ENCODE assay signal across 25 cellular contexts in the genomic region with DNA sequence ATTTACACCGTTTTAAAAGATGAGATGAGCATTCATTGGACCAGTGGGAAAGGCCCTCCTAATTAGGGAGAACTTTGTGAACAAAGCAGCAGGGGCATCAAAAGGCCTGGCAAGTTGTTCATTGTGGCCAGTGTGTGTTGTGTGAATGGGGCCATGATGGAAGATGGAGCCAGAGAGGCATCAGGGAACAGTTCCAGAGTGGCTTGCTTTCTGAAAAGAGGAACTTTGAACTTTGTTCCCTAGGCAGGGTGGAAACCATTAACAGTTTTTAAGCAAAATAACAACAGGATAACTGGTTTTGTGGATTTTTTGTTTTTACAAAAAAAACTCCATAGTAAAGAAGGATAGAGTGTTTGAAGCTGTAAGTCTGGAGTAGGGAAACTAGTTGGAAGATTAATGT. TPM values are rescaled to one million over a fixed set of nuclear protein-coding genes. Genes with fewer than 3 reads are reported as not detected.
"Had no signal": no experiment of that assay in that cellular context is flagged by ENCODE, and none has a peak within 500 bp of the region (broad histone marks: within the 10 kb centered on the region; RNA-seq: fewer than 3 reads in every experiment).

No MANE protein-coding gene starts in this region.

- H3K9me3 Mint-ChIP-seq: activated B cell treated with CpG ODN at 0.5 μM for 24 hours; activated CD4-positive, alpha-beta memory T cell treated with anti-CD3 and anti-CD28 coated beads, Interleukin-2, amount 10 ng/mL, durations not matched to agents 7 days and 5 days; activated naive CD4-positive, alpha-beta T cell treated with anti-CD3 and anti-CD28 coated beads, Interleukin-2, amount 50 U/mL, for 24 hours; activated T-helper 17 cell treated with anti-CD3 and anti-CD28 coated beads, Interleukin-2, amount 50 U/mL, for 72 hours had no signal

- H3K4me3 Mint-ChIP-seq: activated B cell treated with CpG ODN at 0.5 μM for 24 hours; activated CD4-positive, alpha-beta memory T cell treated with anti-CD3 and anti-CD28 coated beads, Interleukin-2, amount 10 ng/mL, durations not matched to agents 7 days and 5 days; activated naive CD4-positive, alpha-beta T cell treated with anti-CD3 and anti-CD28 coated beads, Interleukin-2, amount 50 U/mL, for 24 hours; activated T-helper 17 cell treated with anti-CD3 and anti-CD28 coated beads, Interleukin-2, amount 50 U/mL, for 72 hours had no signal

- H3K27ac Mint-ChIP-seq: activated B cell treated with CpG ODN at 0.5 μM for 24 hours; activated CD4-positive, alpha-beta memory T cell treated with anti-CD3 and anti-CD28 coated beads, Interleukin-2, amount 10 ng/mL, durations not matched to agents 7 days and 5 days; activated naive CD4-positive, alpha-beta T cell treated with anti-CD3 and anti-CD28 coated beads, Interleukin-2, amount 50 U/mL, for 24 hours; activated T-helper 17 cell treated with anti-CD3 and anti-CD28 coated beads, Interleukin-2, amount 50 U/mL, for 72 hours had no signal

- H3K4me1 Mint-ChIP-seq: activated B cell treated with CpG ODN at 0.5 μM for 24 hours had no signal

- ATAC-seq: activated T-helper 17 cell treated with anti-CD3 and anti-CD28 coated beads, Interleukin-2, amount 50 U/mL, for 72 hours had no signal

- H3K27me3 Mint-ChIP-seq: activated B cell treated with CpG ODN at 0.5 μM for 24 hours; activated CD4-positive, alpha-beta memory T cell treated with anti-CD3 and anti-CD28 coated beads, Interleukin-2, amount 10 ng/mL, durations not matched to agents 7 days and 5 days; activated naive CD4-positive, alpha-beta T cell treated with anti-CD3 and anti-CD28 coated beads, Interleukin-2, amount 50 U/mL, for 24 hours; activated T-helper 17 cell treated with anti-CD3 and anti-CD28 coated beads, Interleukin-2, amount 50 U/mL, for 72 hours had no signal

- DNase-seq: activated B cell treated with CpG ODN at 0.5 μM for 24 hours; activated CD4-positive, alpha-beta memory T cell treated with anti-CD3 and anti-CD28 coated beads, Interleukin-2, amount 10 ng/mL, durations not matched to agents 7 days and 5 days; activated CD4-positive, alpha-beta T cell treated with anti-CD3 and anti-CD28 coated beads, Interleukin-2, amount 50 U/mL, for 1 hour; activated naive CD4-positive, alpha-beta T cell; activated T-cell treated with anti-CD3 and anti-CD28 coated beads for 4 hours; activated T-cell treated with anti-CD3 and anti-CD28 coated beads, Interleukin-2, amount 50 U/mL, for 48 hours; aorta; caudate nucleus; Karpas-422; MM.1S; NCI-H1092; NCI-H1417; NCI-H1930; NCI-H2171; NCI-H2227 treated with DMSO at 0.1 percent for 48 hours; NCI-H526; NCI-H82; Peyer's patch; Right ventricle myocardium superior; SJCRH30; SK-N-SH; SW 1271; T-helper 9 cell had no signal

RNA-seq across cellular contexts. Expression of a gene that starts 53.3 kb away (rescaled TPM):
- total RNA-seq: SJCRH30 had no signal
